In genomic region chr6:11467364-11467763, GRCh38 we compare ENCODE assay signal across 1 cellular context.
TF ChIP-seq lines count a peak whose summit lies in the region.

No MANE protein-coding gene starts in this region.

TF ChIP-seq in GM12878, 131 proteins besides CTCF, POLR2A, EP300 and RAD21 (continued from another document):
- TF ChIP-seq PKNOX1 (IDR thresholded peaks at IDR 0.05) = no peak
- TF ChIP-seq KLF5 (IDR thresholded peaks at IDR 0.05; ENCODE audit: partially characterized antibody) = no peak
- TF ChIP-seq CBX5 (IDR thresholded peaks at IDR 0.05; ENCODE audit: low read depth) = peak; percentile 65; the same call in 1 of the 2 replicates
- TF ChIP-seq MEF2A (IDR thresholded peaks at IDR 0.05; ENCODE audit: insufficient read depth, low read depth, low read length) = peak; percentile 56; the same call in 1 of the 2 replicates
- no peak for TF ChIP-seq ZBTB4 (CRISPR knock-in tag; IDR thresholded peaks at IDR 0.05)
- TF ChIP-seq LARP7 (IDR thresholded peaks at IDR 0.05) = no peak
- peak; percentile 95 for TF ChIP-seq BCL3 (IDR thresholded peaks at IDR 0.05; ENCODE audit: borderline replicate concordance, insufficient read depth, low read depth, low read length, poor library complexity, severe bottlenecking)
- no peak for TF ChIP-seq KAT2A (conservative IDR thresholded peaks at IDR 0.05; ENCODE audit: control insufficient read depth, low read depth, low read length)
- TF ChIP-seq IKZF1 (conservative IDR thresholded peaks at IDR 0.05) = no peak; the same call in 1 of the 2 replicates
- TF ChIP-seq IKZF2 (IDR thresholded peaks at IDR 0.05) = peak; percentile 38 to 61; a peak in 2 of 4 replicates
- TF ChIP-seq CREB1 (IDR thresholded peaks at IDR 0.05; ENCODE audit: low read depth) = no peak
- no peak for TF ChIP-seq ZBTB33 (IDR thresholded peaks at IDR 0.05)
- TF ChIP-seq MEF2B (IDR thresholded peaks at IDR 0.05; ENCODE audit: partially characterized antibody, poor library complexity, severe bottlenecking) = peak; percentile 75
- TF ChIP-seq CBFB (IDR thresholded peaks at IDR 0.05; ENCODE audit: low read depth) = no peak
- TF ChIP-seq BCL11A (IDR thresholded peaks at IDR 0.05; ENCODE audit: low read depth, low read length) = no peak
- TF ChIP-seq RAD51 (IDR thresholded peaks at IDR 0.05) = no peak
- TF ChIP-seq ZNF687 (IDR thresholded peaks at IDR 0.05) = peak; percentile 69; the same call in 1 of the 2 replicates
- no peak for TF ChIP-seq SIX5 (IDR thresholded peaks at IDR 0.05; ENCODE audit: low read depth, low read length, severe bottlenecking)
- peak; percentile 16; the same call in 1 of the 2 replicates for TF ChIP-seq TAF1 (IDR thresholded peaks at IDR 0.05; ENCODE audit: borderline replicate concordance, low read depth, low read length)
- peak; percentile 77; the same call in 1 of the 2 replicates for TF ChIP-seq RELB (IDR thresholded peaks at IDR 0.05; ENCODE audit: low read depth)
TF ChIP-seq in GM12878: peak in this region for 21.
